12 cellular contexts compared by ENCODE assay signal in genomic region chr3:64327039-64327804, GRCh38.
DNase-seq lines count a peak whose midpoint lies in the region; ATAC-seq and TF ChIP-seq lines count a peak whose summit lies in the region.
"Had no signal": no experiment of that assay in that cellular context is flagged by ENCODE, and none has a peak within 500 bp of the region (broad histone marks: within the 10 kb centered on the region; RNA-seq: fewer than 3 reads in every experiment).

No MANE protein-coding gene starts in this region.

- no peak overlapping the region for H3K4me3 ChIP-seq in fibroblast of villous mesenchyme (ENCODE audit: low read depth, low read length)
- no peak overlapping the region for H3K4me3 ChIP-seq in thyroid gland (replicated peaks in 1 of 3)
- H3K4me3 ChIP-seq in H7 (ENCODE audit: insufficient read depth, low read depth, low read length) = no peak overlapping the region
- H3K4me3 ChIP-seq: MG63 had no signal

- TF ChIP-seq POLR2A in thyroid gland (IDR thresholded peaks at IDR 0.05) = no peak

- peaks cover 6% of the 10 kb centered on the region for H3K4me1 Mint-ChIP-seq in nephron

- H3K27ac ChIP-seq in thyroid gland = peak overlapping the region; percentile 39 to 46 (median 40)

- no peaks in the 10 kb centered on the region for H3K27me3 Mint-ChIP-seq in nephron (ENCODE audit: low read depth)

- no peak for ATAC-seq in HG02852 (IDR thresholded peaks at IDR 0.05; ENCODE audit: unreplicated experiment)

- H3K9me3 ChIP-seq in thyroid gland = no peaks in the 10 kb centered on the region
- H3K9me3 ChIP-seq: MG63 had no signal

- in situ Hi-C loops in SK-MEL-5 (cut with HindIII; ENCODE audit: low pct_unique_long_range_greater_than_20kb, low sequenced_read_pairs) = no loop called here

- 75 to 76% methylated on average over 11 of the region's 11 CpGs for WGBS in thyroid gland, 2 donors

- DNase-seq in SK-MEL-5 (ENCODE audit: low read depth, low spot score) = peak; percentile 8
- DNase-seq in fibroblast of villous mesenchyme (ENCODE audit: low read depth) = peak; percentile 82
- peak; percentile 16 to 17 for DNase-seq in thyroid gland
- DNase-seq in kidney tubule cell (ENCODE audit: low spot score) = no peak
- no peak for DNase-seq in H7
- no peak for DNase-seq in NCI-H2171 (lab: John Stamatoyannopoulos, UW)
- DNase-seq: central memory CD4-positive, alpha-beta T cell; MG63; retina; T1000 had no signal

- H3K36me3 ChIP-seq in thyroid gland (no peaks in the 10 kb centered on the region), H7 (replicated peaks; ENCODE audit: control insufficient read depth, insufficient read depth, low read length) (no peaks in the 10 kb centered on the region)
- H3K36me3 ChIP-seq: MG63 had no signal

- peak overlapping the region in 2 of 3 experiments; percentile 46 to 57 for H3K27ac Mint-ChIP-seq in nephron

- peaks cover 4% of the 10 kb centered on the region for H3K36me3 Mint-ChIP-seq in nephron (ENCODE audit: low read depth)

- peaks cover 3% of the 10 kb centered on the region for H3K9me3 Mint-ChIP-seq in nephron

- H3K4me1 ChIP-seq in thyroid gland = peaks cover 0 to 6% of the 10 kb centered on the region in 2 donors

- TF ChIP-seq CTCF in fibroblast of villous mesenchyme (IDR thresholded peaks at IDR 0.05; ENCODE audit: insufficient read depth, low read depth, low read length) (no peak), nephron (IDR thresholded peaks at IDR 0.05; ENCODE audit: unreplicated experiment in 3 of 3) (no peak), thyroid gland (IDR thresholded peaks at IDR 0.05) (no peak)

- H3K4me3 Mint-ChIP-seq in nephron = no peak overlapping the region

- intact Hi-C loops in thyroid gland (cut with DNase I) = no loop called here

- H3K27me3 ChIP-seq in thyroid gland = no peaks in the 10 kb centered on the region
- no peaks in the 10 kb centered on the region for H3K27me3 ChIP-seq in H7 (ENCODE audit: control insufficient read depth, insufficient read depth, low read length)
- H3K27me3 ChIP-seq: MG63 had no signal

Comparison
In these comparisons a context has a peak if more than half of its experiments do, and no peak if none do; other contexts are left out.
1. DNase-seq: peak in SK-MEL-5 (single experiment), fibroblast of villous mesenchyme (single experiment) and thyroid gland (2 of 2); none in kidney tubule cell (single experiment), H7 (single experiment) and NCI-H2171 (single experiment).